Comparison of ENCODE assay signal across 14 cellular contexts in genomic region chr10:110861476-110861875, GRCh38. TPM values are rescaled to one million over a fixed set of nuclear protein-coding genes. Genes with fewer than 3 reads are reported as not detected.
DNase-seq lines count a peak whose midpoint lies in the region; ATAC-seq, FAIRE-seq and TF ChIP-seq lines count a peak whose summit lies in the region.
"Had no signal": no experiment of that assay in that cellular context is flagged by ENCODE, and none has a peak within 500 bp of the region (broad histone marks: within the 10 kb centered on the region; RNA-seq: fewer than 3 reads in every experiment).

No MANE protein-coding gene starts in this region.

- TF ChIP-seq CTCF in GM12878 (IDR thresholded peaks at IDR 0.05 in 2 of 3, conservative IDR thresholded peaks at IDR 0.05 in 1 of 3; ENCODE audit: control insufficient read depth in 2 of 3, extremely low read depth in 1 of 3, insufficient read depth in 1 of 3, low read depth in 3 of 3, low read length in 3 of 3) (no peak), upper lobe of left lung (IDR thresholded peaks at IDR 0.05) (no peak), osteoblast (IDR thresholded peaks at IDR 0.05; ENCODE audit: extremely low read depth, low read depth, low read length) (no peak)

- ATAC-seq in activated T-cell treated with anti-CD3 and anti-CD28 coated beads, Interleukin-2, amount 50 U/mL, for 72 hours (replicated peaks in 1 of 2), result no peak
- no peak for ATAC-seq in GM12878
- ATAC-seq in upper lobe of left lung (ENCODE audit: low FRiP score in 2 of 2), result no peak
- ATAC-seq in HG03196 (IDR thresholded peaks at IDR 0.05; ENCODE audit: unreplicated experiment), result no peak
- ATAC-seq: PC-3 had no signal

- H2AFZ ChIP-seq in GM12878 (ENCODE audit: control insufficient read depth, low read depth, low read length) (no peak overlapping the region), osteoblast (ENCODE audit: low read length) (no peak overlapping the region)

- H3K4me2 ChIP-seq in GM12878 (ENCODE audit: control insufficient read depth, insufficient read depth) (no peak overlapping the region; the same call in 1 of the 2 replicates), osteoblast (ENCODE audit: insufficient read depth, low read length) (no peak overlapping the region)

- H3K4me1 ChIP-seq in GM12878 (ENCODE audit: control insufficient read depth, insufficient read depth, low read length) (peaks cover 87% of the 10 kb centered on the region), mucosa of rectum (ENCODE audit: control insufficient read depth in 2 of 2, insufficient read depth in 2 of 2, low read length in 2 of 2) (peaks cover 76% of the 10 kb centered on the region in 2 donors), upper lobe of left lung (peaks cover 64 to 81% (median 71%) of the 10 kb centered on the region in 4 donors), osteoblast (ENCODE audit: insufficient read depth, low read length) (peaks cover 24% of the 10 kb centered on the region)

- H3K9ac ChIP-seq in GM12878 (ENCODE audit: control insufficient read depth, insufficient read depth, low read length), result peak overlapping the region; percentile 78; the same call in 1 of the 2 replicates
- H3K9ac ChIP-seq in mucosa of rectum (ENCODE audit: low read depth in 1 of 2, low read length in 2 of 2), result peak overlapping the region; percentile 64 to 74

- FAIRE-seq in GM12878 (lab: Jason Lieb, UNC), result no peak
- FAIRE-seq: H1 had no signal

- H3K27ac Mint-ChIP-seq in activated T-cell treated with anti-CD3 and anti-CD28 coated beads, Interleukin-2, amount 50 U/mL, for 72 hours, result peak overlapping the region; percentile 57

- in situ Hi-C loops in GM12878 (cut with MboI), result no loop called here

- H3K79me2 ChIP-seq in GM12878 (ENCODE audit: control insufficient read depth, insufficient read depth, low read length), result peaks cover 2% of the 10 kb centered on the region; the same call in 1 of the 2 replicates
- H3K79me2 ChIP-seq in osteoblast (ENCODE audit: insufficient read depth, low read length), result no peaks in the 10 kb centered on the region

- TF ChIP-seq EP300 in GM12878 (IDR thresholded peaks at IDR 0.05; ENCODE audit: borderline replicate concordance in 1 of 2, control insufficient read depth in 1 of 2, low read depth in 2 of 2, low read length in 2 of 2) (no peak), upper lobe of left lung (IDR thresholded peaks at IDR 0.05) (no peak)

- H3K36me3 ChIP-seq in GM12878 (ENCODE audit: control insufficient read depth in 2 of 2, insufficient read depth in 2 of 2, low read length in 1 of 2), result no peaks in the 10 kb centered on the region
- H3K36me3 ChIP-seq in mucosa of rectum (ENCODE audit: control insufficient read depth in 2 of 2, insufficient read depth in 2 of 2, low read length in 2 of 2), result no peaks in the 10 kb centered on the region
- H3K36me3 ChIP-seq in upper lobe of left lung, result no peaks in the 10 kb centered on the region
- H3K36me3 ChIP-seq in osteoblast (ENCODE audit: insufficient read depth, low read length), result no peaks in the 10 kb centered on the region
- H3K36me3 ChIP-seq: adrenal gland had no signal

- TF ChIP-seq POLR2A in GM12878 (IDR thresholded peaks at IDR 0.05; ENCODE audit: low read depth, low read length) (no peak), upper lobe of left lung (IDR thresholded peaks at IDR 0.05) (no peak)

- H3K4me3 ChIP-seq in GM12878 (no peak overlapping the region), mucosa of rectum (ENCODE audit: low read length in 2 of 2) (peak overlapping the region in 1 of 2 donors; percentile 44), upper lobe of left lung (no peak overlapping the region), osteoblast (ENCODE audit: insufficient read depth, low read length) (no peak overlapping the region)
- H3K4me3 ChIP-seq: adrenal gland had no signal

- 69% methylated on average over 2 of the region's 2 CpGs for whole genome bisulfite sequencing in GM12878 (ENCODE audit: insufficient coverage, insufficient replicate concordance, low lambda C conversion rate, missing lambda C conversion rate)
- 91 to 95% methylated on average over 2 of the region's 2 CpGs for WGBS in upper lobe of left lung, 2 donors

- no peaks in the 10 kb centered on the region for H3K27me3 Mint-ChIP-seq in activated T-cell treated with anti-CD3 and anti-CD28 coated beads, Interleukin-2, amount 50 U/mL, for 72 hours (ENCODE audit: low read depth)

- peaks cover 2 to 6% of the 10 kb centered on the region in 2 donors for H3K36me3 Mint-ChIP-seq in activated T-cell treated with anti-CD3 and anti-CD28 coated beads, Interleukin-2, amount 50 U/mL, for 72 hours (ENCODE audit: insufficient read depth in 2 of 2)

- H3K4me1 Mint-ChIP-seq in activated T-cell treated with anti-CD3 and anti-CD28 coated beads, Interleukin-2, amount 50 U/mL, for 72 hours (ENCODE audit: low read depth), result peaks cover 91% of the 10 kb centered on the region

- CTCF ChIA-PET in GM12878 (lab: Yijun Ruan, JAX), result interaction anchor here (0.9 to 5.4 kb wide), 8 partner anchors 9 to 58 kb away, joined by 3 to 68 read pairs (median 5); partner anchors contain the start of genes BBIP1, PDCD4 and SHOC2

- BruUV-seq in GM12878 (replicated peaks; lab: Mats Ljungman, UMichigan), result no TSS peak

- intact Hi-C loops in GM12878 (cut with micrococcal nuclease; ENCODE audit: unreplicated experiment), result no loop called here

- H3K4me3 Mint-ChIP-seq in activated T-cell treated with anti-CD3 and anti-CD28 coated beads, Interleukin-2, amount 50 U/mL, for 72 hours, result no peak overlapping the region
- H3K4me3 Mint-ChIP-seq: nephron had no signal

- H3K9me3 ChIP-seq in GM12878 (replicated peaks; ENCODE audit: control insufficient read depth, insufficient read depth, low read length), result no peaks in the 10 kb centered on the region
- no peaks in the 10 kb centered on the region for H3K9me3 ChIP-seq in mucosa of rectum (ENCODE audit: control insufficient read depth in 2 of 2, low read length in 2 of 2)
- H3K9me3 ChIP-seq in upper lobe of left lung, result no peaks in the 10 kb centered on the region
- H3K9me3 ChIP-seq in osteoblast (ENCODE audit: low read depth, low read length), result no peaks in the 10 kb centered on the region
- H3K9me3 ChIP-seq: adrenal gland had no signal

- H4K20me1 ChIP-seq in GM12878 (ENCODE audit: control insufficient read depth, insufficient read depth) (no peaks in the 10 kb centered on the region), osteoblast (ENCODE audit: insufficient read depth, low read length) (no peaks in the 10 kb centered on the region)

- DNase-seq in activated T-cell treated with anti-CD3 and anti-CD28 coated beads, Interleukin-2, amount 50 U/mL, for 72 hours, result no peak
- DNase-seq in activated T-cell treated with anti-CD3 and anti-CD28 coated beads for 4 hours (no peak), GM12878 (ENCODE audit: low read depth, low spot score) (no peak), upper lobe of left lung (no peak), AG20443 (ENCODE audit: low spot score) (no peak), osteoblast (ENCODE audit: insufficient read length, low spot score, missing footprints) (no peak)
- DNase-seq: adrenal gland, dermis blood vessel endothelial cell, NCI-H2227 treated with DMSO at 0.1 percent for 48 hours, PC-3 had no signal

- H3K27ac ChIP-seq in GM12878 (ENCODE audit: control insufficient read depth, insufficient read depth) (peak overlapping the region; percentile 98), mucosa of rectum (ENCODE audit: low read depth in 2 of 2, low read length in 2 of 2) (peak overlapping the region; percentile 98 to 99), upper lobe of left lung (peak overlapping the region; percentile 32 to 91 (median 74)), osteoblast (ENCODE audit: low read depth, low read length) (no peak overlapping the region)

- POLR2A ChIA-PET in GM12878 (lab: Charles Lee), result interaction anchor here (0.9 to 6.7 kb wide), 10 partner anchors 10 to 113 kb away, joined by 3 to 145 read pairs (median 6); partner anchors contain the start of genes BBIP1 and PDCD4

- no peaks in the 10 kb centered on the region for H3K27me3 ChIP-seq in GM12878 (replicated peaks in 1 of 2; ENCODE audit: control insufficient read depth in 2 of 2, insufficient read depth in 2 of 2, low read length in 1 of 2)
- no peaks in the 10 kb centered on the region for H3K27me3 ChIP-seq in mucosa of rectum (ENCODE audit: control insufficient read depth in 2 of 2, insufficient read depth in 2 of 2, low read length in 2 of 2)
- no peaks in the 10 kb centered on the region for H3K27me3 ChIP-seq in upper lobe of left lung
- no peaks in the 10 kb centered on the region for H3K27me3 ChIP-seq in osteoblast (ENCODE audit: insufficient read depth, low read length)
- H3K27me3 ChIP-seq: adrenal gland had no signal

- TF ChIP-seq RAD21 in GM12878 (IDR thresholded peaks at IDR 0.05; ENCODE audit: insufficient read depth, low read depth, low read length), result no peak

- RAD21 ChIA-PET in GM12878 (lab: Charles Lee; ENCODE audit: unreplicated experiment), result interaction anchor here (0.7 to 5.2 kb wide), 12 partner anchors 9 to 113 kb away, joined by 3 to 135 read pairs (median 10); partner anchors contain the start of genes BBIP1 and PDCD4

- H3K9me3 Mint-ChIP-seq in activated T-cell treated with anti-CD3 and anti-CD28 coated beads, Interleukin-2, amount 50 U/mL, for 72 hours, result peaks cover 0 to 2% of the 10 kb centered on the region in 2 donors
- H3K9me3 Mint-ChIP-seq: nephron had no signal

- SMC1A ChIA-PET in GM12878 (lab: Charles Lee; ENCODE audit: uncharacterized antibody, unreplicated experiment), result interaction anchor here (1.0 to 6.8 kb wide), 14 partner anchors 9 to 113 kb away, joined by 3 to 188 read pairs (median 10); partner anchors contain the start of genes BBIP1 and PDCD4

RNA-seq across cellular contexts. Expression of gene PDCD4, which starts 10.3 kb away (rescaled TPM):
- total RNA-seq in activated T-cell treated with anti-CD3 and anti-CD28 coated beads, Interleukin-2, amount 50 U/mL, for 72 hours, result 100 to 1,000 TPM; 340 to 386 TPM
- total RNA-seq in GM12878 (2013; cell fraction: nucleolus; rRNA removed), result 343 and 354 TPM in 2 replicates
- total RNA-seq in GM12878 (2014; rRNA removed) (106 and 108 TPM in 2 replicates), GM12878 (2014; rRNA removed; fragmentation: Illumina TruSeq; extraction: Trizol) (168 and 179 TPM in 2 replicates), GM12878 (2021) (169 and 181 TPM in 2 replicates), upper lobe of left lung (100 to 1,000 TPM in 1 of 6 donors, 10 to 100 TPM in 5; 38.0 to 129 (median 57.1) TPM), osteoblast (63.1 and 73.8 TPM in 2 replicates)
- 158 TPM for polyA plus RNA-seq in GM12878 (2011; ENCODE audit: low read depth)
- polyA plus RNA-seq in GM12878 (2011; rRNA removed) (189 and 280 TPM in 2 replicates), GM12878 (2014; fragmentation: Illumina TruSeq; extraction: Trizol) (219 and 380 TPM in 2 replicates), GM12878 (2014; fragmentation: Nextera tagmentation; extraction: Ambion mirVana) (100 to 1,000 TPM; 101 to 138 TPM), GM12878 (2014; rRNA removed) (155 and 174 TPM in 2 replicates), GM12878 (2016; fragmentation: Nextera tagmentation; extraction: Ambion mirVana) (100 to 1,000 TPM; 341 to 372 TPM)
- polyA plus RNA-seq in GM12878 (2011; cell fraction: cytosol; rRNA removed), result 33.8 and 38.8 TPM in 2 replicates
- polyA plus RNA-seq in GM12878 (2011; cell fraction: nucleus; rRNA removed), result 93.5 and 111 TPM in 2 replicates
- 313 and 387 TPM in 2 replicates for polyA plus RNA-seq in GM12878 (2012)
- 37.1 and 72.9 TPM in 2 replicates for polyA minus RNA-seq in GM12878 (2011; rRNA and poly(A)+ RNA removed)
- polyA minus RNA-seq in GM12878 (2011; cell fraction: cytosol; rRNA and poly(A)+ RNA removed), result 31.5 and 42.2 TPM in 2 replicates
- 57.9 and 72.6 TPM in 2 replicates for polyA minus RNA-seq in GM12878 (2011; cell fraction: nucleus; rRNA and poly(A)+ RNA removed)

RNA-seq across cellular contexts. Expression of gene BBIP1, which starts 57.5 kb away (rescaled TPM):
- 10 to 100 TPM; 25.7 to 34.5 TPM for total RNA-seq in activated T-cell treated with anti-CD3 and anti-CD28 coated beads, Interleukin-2, amount 50 U/mL, for 72 hours
- 53.8 and 60.1 TPM in 2 replicates for total RNA-seq in GM12878 (2013; cell fraction: nucleolus; rRNA removed)
- 13.8 and 19.2 TPM in 2 replicates for total RNA-seq in GM12878 (2014; rRNA removed)
- total RNA-seq in GM12878 (2014; rRNA removed; fragmentation: Illumina TruSeq; extraction: Trizol), result 25.1 and 26.1 TPM in 2 replicates
- 16.4 and 19.1 TPM in 2 replicates for total RNA-seq in GM12878 (2021)
- 8.1 TPM for polyA plus RNA-seq in GM12878 (2011; ENCODE audit: low read depth)
- polyA plus RNA-seq in GM12878 (2011; rRNA removed), result 34.3 and 67.2 TPM in 2 replicates
- polyA plus RNA-seq in GM12878 (2011; cell fraction: cytosol; rRNA removed), result 10.1 and 11.6 TPM in 2 replicates
- polyA plus RNA-seq in GM12878 (2011; cell fraction: nucleus; rRNA removed), result 25.2 and 26.0 TPM in 2 replicates
- polyA plus RNA-seq in GM12878 (2012), result 23.8 and 25.3 TPM in 2 replicates
- polyA plus RNA-seq in GM12878 (2014; fragmentation: Illumina TruSeq; extraction: Trizol), result 31.9 and 32.6 TPM in 2 replicates
- polyA plus RNA-seq in GM12878 (2014; fragmentation: Nextera tagmentation; extraction: Ambion mirVana), result 10 to 100 TPM; 34.7 to 40.8 TPM
- 12.6 and 24.5 TPM in 2 replicates for polyA plus RNA-seq in GM12878 (2014; rRNA removed)
- 10 to 100 TPM; 30.7 to 33.8 TPM for polyA plus RNA-seq in GM12878 (2016; fragmentation: Nextera tagmentation; extraction: Ambion mirVana)
- polyA minus RNA-seq in GM12878 (2011; rRNA and poly(A)+ RNA removed), result 13.2 and 17.4 TPM in 2 replicates
- 4.3 and 9.0 TPM in 2 replicates for polyA minus RNA-seq in GM12878 (2011; cell fraction: cytosol; rRNA and poly(A)+ RNA removed)
- 17.3 and 23.0 TPM in 2 replicates for polyA minus RNA-seq in GM12878 (2011; cell fraction: nucleus; rRNA and poly(A)+ RNA removed)
- total RNA-seq in upper lobe of left lung, result 10 to 100 TPM in 5 of 6 donors, 1 to 10 TPM in 1; 3.4 to 27.4 (median 19.4) TPM
- total RNA-seq in osteoblast, result 31.2 and 32.2 TPM in 2 replicates

RNA-seq across cellular contexts. Expression of gene SHOC2, which starts 57.9 kb away (rescaled TPM):
- 10 to 100 TPM; 66.1 to 71.3 TPM for total RNA-seq in activated T-cell treated with anti-CD3 and anti-CD28 coated beads, Interleukin-2, amount 50 U/mL, for 72 hours
- total RNA-seq in GM12878 (2013; cell fraction: nucleolus; rRNA removed), result 83.0 and 89.3 TPM in 2 replicates
- 42.6 and 45.6 TPM in 2 replicates for total RNA-seq in GM12878 (2014; rRNA removed)
- total RNA-seq in GM12878 (2014; rRNA removed; fragmentation: Illumina TruSeq; extraction: Trizol), result 42.7 and 43.9 TPM in 2 replicates
- 50.7 and 55.1 TPM in 2 replicates for total RNA-seq in GM12878 (2021)
- 24.6 TPM for polyA plus RNA-seq in GM12878 (2011; ENCODE audit: low read depth)
- polyA plus RNA-seq in GM12878 (2011; rRNA removed), result 34.2 and 51.1 TPM in 2 replicates
- polyA plus RNA-seq in GM12878 (2011; cell fraction: cytosol; rRNA removed), result 12.6 and 16.9 TPM in 2 replicates
- 9.5 and 10.9 TPM in 2 replicates for polyA plus RNA-seq in GM12878 (2011; cell fraction: nucleus; rRNA removed)
- 35.2 and 38.3 TPM in 2 replicates for polyA plus RNA-seq in GM12878 (2012)
- polyA plus RNA-seq in GM12878 (2014; fragmentation: Illumina TruSeq; extraction: Trizol), result 50.5 and 60.6 TPM in 2 replicates
- 10 to 100 TPM; 30.2 to 36.2 TPM for polyA plus RNA-seq in GM12878 (2014; fragmentation: Nextera tagmentation; extraction: Ambion mirVana)
- polyA plus RNA-seq in GM12878 (2014; rRNA removed), result 20.8 and 24.8 TPM in 2 replicates
- 10 to 100 TPM; 64.9 to 65.3 TPM for polyA plus RNA-seq in GM12878 (2016; fragmentation: Nextera tagmentation; extraction: Ambion mirVana)
- 40.1 and 55.3 TPM in 2 replicates for polyA minus RNA-seq in GM12878 (2011; rRNA and poly(A)+ RNA removed)
- 23.3 and 29.0 TPM in 2 replicates for polyA minus RNA-seq in GM12878 (2011; cell fraction: cytosol; rRNA and poly(A)+ RNA removed)
- polyA minus RNA-seq in GM12878 (2011; cell fraction: nucleus; rRNA and poly(A)+ RNA removed), result 30.6 and 58.7 TPM in 2 replicates
- 100 to 1,000 TPM in 1 of 6 donors, 10 to 100 TPM in 5; 24.2 to 117 (median 41.6) TPM for total RNA-seq in upper lobe of left lung
- 69.0 and 73.8 TPM in 2 replicates for total RNA-seq in osteoblast
